In genomic region chr9:108047264-108047663, GRCh38 we compare ENCODE assay signal across 17 cellular contexts.
"Had no signal": no experiment of that assay in that cellular context is flagged by ENCODE, and none has a peak within 500 bp of the region (broad histone marks: within the 10 kb centered on the region; RNA-seq: fewer than 3 reads in every experiment).

No MANE protein-coding gene starts in this region.

- H3K27ac ChIP-seq: neutrophil, vagina had no signal

- H3K4me3 ChIP-seq: vagina had no signal

- DNase-seq: activated CD4-positive, alpha-beta T cell treated with anti-CD3 and anti-CD28 coated beads, Interleukin-2, amount 50 U/mL, for 48 hours; activated CD4-positive, CD25-positive, alpha-beta regulatory T cell treated with anti-CD3 and anti-CD28 coated beads, Interleukin-2, amount 50 U/mL, for 72 hours; activated CD8-positive, alpha-beta memory T cell treated with anti-CD3 and anti-CD28 coated beads, Interleukin-2, amount 10 ng/mL, durations not matched to agents 7 days and 5 days; activated naive CD4-positive, alpha-beta T cell treated with anti-CD3 and anti-CD28 coated beads, Interleukin-2, amount 10 ng/mL, durations not matched to agents 7 days and 5 days; activated T-cell treated with anti-CD3 and anti-CD28 coated beads, Interleukin-2, amount 50 U/mL, for 1 hour; central memory CD4-positive, alpha-beta T cell; cortex of kidney; effector CD4-positive, alpha-beta T cell; hippocampal formation; left ventricle myocardium superior; mesendoderm; natural killer cell; retina; T1000 had no signal

- ATAC-seq: activated CD8-positive, alpha-beta memory T cell treated with anti-CD3 and anti-CD28 coated beads, Interleukin-2, amount 10 ng/mL, durations not matched to agents 7 days and 5 days; left ventricle myocardium superior; natural killer cell; stimulated activated effector memory CD8-positive, alpha-beta T cell treated with anti-CD3 and anti-CD28 coated beads, Interleukin-12 subunit alpha, Interleukin-12 subunit beta, amount 100 ng/mL, for 72 hours had no signal

- H3K36me3 Mint-ChIP-seq: activated CD8-positive, alpha-beta memory T cell treated with anti-CD3 and anti-CD28 coated beads, Interleukin-2, amount 10 ng/mL, durations not matched to agents 7 days and 5 days; activated naive CD4-positive, alpha-beta T cell treated with anti-CD3 and anti-CD28 coated beads, Interleukin-2, amount 10 ng/mL, durations not matched to agents 7 days and 5 days; natural killer cell; stimulated activated effector memory CD8-positive, alpha-beta T cell treated with anti-CD3 and anti-CD28 coated beads, Interleukin-12 subunit alpha, Interleukin-12 subunit beta, amount 100 ng/mL, for 72 hours had no signal

- H3K27me3 Mint-ChIP-seq: activated CD8-positive, alpha-beta memory T cell treated with anti-CD3 and anti-CD28 coated beads, Interleukin-2, amount 10 ng/mL, durations not matched to agents 7 days and 5 days; activated naive CD4-positive, alpha-beta T cell treated with anti-CD3 and anti-CD28 coated beads, Interleukin-2, amount 10 ng/mL, durations not matched to agents 7 days and 5 days had no signal

- H3K4me3 Mint-ChIP-seq: activated CD8-positive, alpha-beta memory T cell treated with anti-CD3 and anti-CD28 coated beads, Interleukin-2, amount 10 ng/mL, durations not matched to agents 7 days and 5 days; activated naive CD4-positive, alpha-beta T cell treated with anti-CD3 and anti-CD28 coated beads, Interleukin-2, amount 10 ng/mL, durations not matched to agents 7 days and 5 days; natural killer cell; stimulated activated effector memory CD8-positive, alpha-beta T cell treated with anti-CD3 and anti-CD28 coated beads, Interleukin-12 subunit alpha, Interleukin-12 subunit beta, amount 100 ng/mL, for 72 hours had no signal

- H3K4me1 Mint-ChIP-seq: activated CD8-positive, alpha-beta memory T cell treated with anti-CD3 and anti-CD28 coated beads, Interleukin-2, amount 10 ng/mL, durations not matched to agents 7 days and 5 days; activated naive CD4-positive, alpha-beta T cell treated with anti-CD3 and anti-CD28 coated beads, Interleukin-2, amount 10 ng/mL, durations not matched to agents 7 days and 5 days; natural killer cell; stimulated activated effector memory CD8-positive, alpha-beta T cell treated with anti-CD3 and anti-CD28 coated beads, Interleukin-12 subunit alpha, Interleukin-12 subunit beta, amount 100 ng/mL, for 72 hours had no signal

- H3K9me3 ChIP-seq: neutrophil had no signal

- H3K27ac Mint-ChIP-seq: activated CD8-positive, alpha-beta memory T cell treated with anti-CD3 and anti-CD28 coated beads, Interleukin-2, amount 10 ng/mL, durations not matched to agents 7 days and 5 days; activated naive CD4-positive, alpha-beta T cell treated with anti-CD3 and anti-CD28 coated beads, Interleukin-2, amount 10 ng/mL, durations not matched to agents 7 days and 5 days; natural killer cell; stimulated activated effector memory CD8-positive, alpha-beta T cell treated with anti-CD3 and anti-CD28 coated beads, Interleukin-12 subunit alpha, Interleukin-12 subunit beta, amount 100 ng/mL, for 72 hours had no signal

- H3K27me3 ChIP-seq: neutrophil, vagina had no signal

- H3K36me3 ChIP-seq: neutrophil, vagina had no signal
